ENCODE assay signal across 9 cellular contexts in genomic region chr16:4501071-4501478, GRCh38. TPM values are rescaled to one million over a fixed set of nuclear protein-coding genes. Genes with fewer than 3 reads are reported as not detected.
DNase-seq lines count a peak whose midpoint lies in the region; ATAC-seq, FAIRE-seq and TF ChIP-seq lines count a peak whose summit lies in the region.
"Had no signal": no experiment of that assay in that cellular context is flagged by ENCODE, and none has a peak within 500 bp of the region (broad histone marks: within the 10 kb centered on the region; RNA-seq: fewer than 3 reads in every experiment).

No MANE protein-coding gene starts in this region.

- H2AFZ ChIP-seq in HepG2 (ENCODE audit: low read length): no peak overlapping the region

- H3K4me1 Mint-ChIP-seq in chondrocyte (ENCODE audit: low read depth): peaks cover 38% of the 10 kb centered on the region
- H3K4me1 Mint-ChIP-seq in stimulated activated memory B cell treated with anti-CD40 and anti-IgM and Interleukin-4, amounts not matched to agents 10 μg/mL and 1 μg/mL and 100 μg/mL, for 72 hours: peaks cover 44% of the 10 kb centered on the region

- H3K9me3 Mint-ChIP-seq in chondrocyte (ENCODE audit: low read depth): no peaks in the 10 kb centered on the region
- no peaks in the 10 kb centered on the region for H3K9me3 Mint-ChIP-seq in stimulated activated memory B cell treated with anti-CD40 and anti-IgM and Interleukin-4, amounts not matched to agents 10 μg/mL and 1 μg/mL and 100 μg/mL, for 72 hours

- no TSS peak for BruUV-seq in HepG2 (replicated peaks; lab: Mats Ljungman, UMichigan)

- DNase-seq in chondrocyte (ENCODE audit: low spot score) (no peak), HepG2 (ENCODE audit: low spot score) (peak; percentile 41), GM19240 (ENCODE audit: insufficient read length, low spot score) (no peak), activated gamma-delta T cell treated with Interleukin-2 at 50 U/mL for 16 hours (no peak)
- DNase-seq: stimulated activated CD4-positive, alpha-beta T cell treated with anti-CD3 and anti-CD28 coated beads, Interleukin-4, amount 100 ng/mL, for 24 hours had no signal

- H3K4me3 ChIP-seq in HUES48 (ENCODE audit: low read depth, low read length) (no peak overlapping the region), HepG2 (replicated peaks in 1 of 3; ENCODE audit: insufficient read depth in 1 of 3, low read depth in 2 of 3, low read length in 3 of 3) (no peak overlapping the region)

- H3K4me1 ChIP-seq in HUES48 (ENCODE audit: control insufficient read depth, insufficient read depth, low read length) (peaks cover 17% of the 10 kb centered on the region), HepG2 (ENCODE audit: insufficient read depth, low read length) (peaks cover 46% of the 10 kb centered on the region)

- no peak for TF ChIP-seq POLR2A in HepG2 (IDR thresholded peaks at IDR 0.05; ENCODE audit: insufficient read depth in 1 of 2, low read depth in 2 of 2, low read length in 2 of 2)

- no peaks in the 10 kb centered on the region for H3K27me3 ChIP-seq in HUES48 (ENCODE audit: control insufficient read depth, insufficient read depth, low read length)
- H3K27me3 ChIP-seq in HepG2 (ENCODE audit: control insufficient read depth in 1 of 2, insufficient read depth in 2 of 2, low read length in 2 of 2): no peaks in the 10 kb centered on the region

- ATAC-seq in HepG2: 0 out of 3 replicates have a peak, but pooled peaks have one; percentile 23
- no peak for ATAC-seq in stimulated activated memory B cell treated with anti-CD40 and anti-IgM and Interleukin-4, amounts not matched to agents 10 μg/mL and 1 μg/mL and 100 μg/mL, for 72 hours
- ATAC-seq in GM18870 (IDR thresholded peaks at IDR 0.05; ENCODE audit: unreplicated experiment): no peak
- no peak for ATAC-seq in HG03565 (IDR thresholded peaks at IDR 0.05; ENCODE audit: unreplicated experiment)

- no peak for TF ChIP-seq CTCF in chondrocyte (IDR thresholded peaks at IDR 0.05)
- no peak for TF ChIP-seq CTCF in HepG2 (CRISPR knock-in tag; IDR thresholded peaks at IDR 0.05)

- no peaks in the 10 kb centered on the region for H3K36me3 ChIP-seq in HUES48 (ENCODE audit: control insufficient read depth, insufficient read depth, low read length)
- peaks cover 5 to 6% of the 10 kb centered on the region in 2 experiments; a peak in 4 of 5 replicates for H3K36me3 ChIP-seq in HepG2 (replicated peaks in 1 of 2; ENCODE audit: control insufficient read depth in 1 of 2, insufficient read depth in 2 of 2, low read length in 2 of 2)

- CTCF ChIA-PET in HepG2 (lab: Yijun Ruan, JAX; ENCODE audit: low intra/inter-chr PET ratio, low total read pairs): no interaction called here

- H4K20me1 ChIP-seq in HepG2 (ENCODE audit: insufficient read depth, low read length): peaks cover 7% of the 10 kb centered on the region; the same call in 1 of the 2 replicates

- H3K9ac ChIP-seq in HUES48 (ENCODE audit: low read depth, low read length) (no peak overlapping the region), HepG2 (ENCODE audit: insufficient read depth, low read depth, low read length) (no peak overlapping the region; the same call in 1 of the 2 replicates)

- intact Hi-C loops in HepG2 (cut with micrococcal nuclease; ENCODE audit: unreplicated experiment): no loop called here

- FAIRE-seq in HepG2 (lab: Jason Lieb, UNC): peak; percentile 32

- in situ Hi-C loops in HepG2 (cut with HindIII; ENCODE audit: extremely low pct_ligation_motif_present, low pct_unique_long_range_greater_than_20kb): loop anchor here (25.0 kb wide), 1 partner anchor 461 kb away; the partner anchor contains the start of gene SEC14L5

- POLR2A ChIA-PET in HepG2 (lab: Yijun Ruan, JAX): interaction anchor here (0.8 to 1.5 kb wide), 5 partner anchors 11 to 38 kb away, joined by 3 to 5 read pairs (median 3); partner anchors contain the start of genes CDIP1 and HMOX2

- H3K27me3 Mint-ChIP-seq in chondrocyte (ENCODE audit: low read depth): no peaks in the 10 kb centered on the region
- H3K27me3 Mint-ChIP-seq in stimulated activated memory B cell treated with anti-CD40 and anti-IgM and Interleukin-4, amounts not matched to agents 10 μg/mL and 1 μg/mL and 100 μg/mL, for 72 hours: no peaks in the 10 kb centered on the region

- TF ChIP-seq EP300 in HepG2 (IDR thresholded peaks at IDR 0.05; ENCODE audit: low read depth in 2 of 2, low read length in 2 of 2) (no peak), HepG2 (CRISPR knock-in tag; IDR thresholded peaks at IDR 0.05; ENCODE audit: borderline replicate concordance) (no peak)

- peak overlapping the region; percentile 85 for H3K27ac Mint-ChIP-seq in chondrocyte (ENCODE audit: unreplicated experiment)
- peak overlapping the region; percentile 89 for H3K27ac Mint-ChIP-seq in stimulated activated memory B cell treated with anti-CD40 and anti-IgM and Interleukin-4, amounts not matched to agents 10 μg/mL and 1 μg/mL and 100 μg/mL, for 72 hours

- no peak for TF ChIP-seq RAD21 in HepG2 (CRISPR knock-in tag; IDR thresholded peaks at IDR 0.05)

- peaks cover 49% of the 10 kb centered on the region for H3K79me2 ChIP-seq in HepG2 (ENCODE audit: insufficient read depth, low read length)

- peak overlapping the region; percentile 45 for H3K4me2 ChIP-seq in HepG2 (ENCODE audit: low read depth, low read length)

- no peaks in the 10 kb centered on the region for H3K9me3 ChIP-seq in HUES48 (ENCODE audit: control insufficient read depth, insufficient read depth, low read length)
- no peaks in the 10 kb centered on the region for H3K9me3 ChIP-seq in HepG2 (ENCODE audit: low read length)

- H3K27ac ChIP-seq in HUES48 (ENCODE audit: low read depth, low read length): peak overlapping the region; percentile 74
- H3K27ac ChIP-seq in HepG2 (ENCODE audit: extremely low read length, insufficient read depth, low read length): peak overlapping the region; percentile 37

- 51% methylated on average over 5 of the region's 5 CpGs for WGBS in HepG2 (ENCODE audit: low lambda C conversion rate)

- peaks cover 3% of the 10 kb centered on the region for H3K36me3 Mint-ChIP-seq in chondrocyte (ENCODE audit: low read depth)
- H3K36me3 Mint-ChIP-seq in stimulated activated memory B cell treated with anti-CD40 and anti-IgM and Interleukin-4, amounts not matched to agents 10 μg/mL and 1 μg/mL and 100 μg/mL, for 72 hours: peaks cover 1% of the 10 kb centered on the region

- no peak overlapping the region for H3K4me3 Mint-ChIP-seq in chondrocyte (ENCODE audit: unreplicated experiment)
- H3K4me3 Mint-ChIP-seq in stimulated activated memory B cell treated with anti-CD40 and anti-IgM and Interleukin-4, amounts not matched to agents 10 μg/mL and 1 μg/mL and 100 μg/mL, for 72 hours: no peak overlapping the region

RNA-seq across cellular contexts. Expression of gene HMOX2, which starts 24.9 kb away (rescaled TPM):
- 45.9 to 69.4 TPM (median 46.4 TPM) in 3 replicates for total RNA-seq in chondrocyte
- 70.4 and 82.4 TPM in 2 replicates for total RNA-seq in HepG2 (2016; rRNA removed; fragmentation: Illumina TruSeq; extraction: Trizol)
- total RNA-seq in HepG2 (2016; cell fraction: cytosol; rRNA removed; fragmentation: Illumina TruSeq; extraction: Trizol; ENCODE audit: low read depth): 13.1 and 14.4 TPM in 2 replicates
- 66.8 and 82.9 TPM in 2 replicates for total RNA-seq in HepG2 (2016; cell fraction: insoluble cytoplasmic fraction; rRNA removed; fragmentation: Illumina TruSeq; extraction: Trizol)
- total RNA-seq in HepG2 (2016; cell fraction: membrane; rRNA removed; fragmentation: Illumina TruSeq; extraction: Trizol): 18.9 and 22.2 TPM in 2 replicates
- 30.8 and 32.4 TPM in 2 replicates for total RNA-seq in HepG2 (2016; cell fraction: nucleus; rRNA removed; fragmentation: Illumina TruSeq; extraction: Trizol)
- polyA plus RNA-seq in HepG2 (2011; rRNA removed): 60.3 and 72.7 TPM in 2 replicates
- 71.7 and 71.8 TPM in 2 replicates for polyA plus RNA-seq in HepG2 (2011; cell fraction: cytosol; rRNA removed)
- 26.0 and 36.8 TPM in 2 replicates for polyA plus RNA-seq in HepG2 (2011; cell fraction: nucleus; rRNA removed)
- polyA plus RNA-seq in HepG2 (2012): 38.0 and 61.0 TPM in 2 replicates
- 12.6 and 14.1 TPM in 2 replicates for polyA plus RNA-seq in HepG2 (2016; cell fraction: cytosol; fragmentation: Illumina TruSeq; extraction: Trizol; ENCODE audit: low read depth)
- 105 and 111 TPM in 2 replicates for polyA plus RNA-seq in HepG2 (2016; cell fraction: insoluble cytoplasmic fraction; fragmentation: Illumina TruSeq; extraction: Trizol; ENCODE audit: low read depth)
- 15.3 and 17.8 TPM in 2 replicates for polyA plus RNA-seq in HepG2 (2016; cell fraction: membrane; fragmentation: Illumina TruSeq; extraction: Trizol; ENCODE audit: low read depth)
- polyA plus RNA-seq in HepG2 (2016; cell fraction: nucleus; fragmentation: Illumina TruSeq; extraction: Trizol; ENCODE audit: insufficient read depth, low read depth): 44.4 and 56.4 TPM in 2 replicates
- 41.9 and 78.2 TPM in 2 replicates for polyA minus RNA-seq in HepG2 (2011; rRNA and poly(A)+ RNA removed; ENCODE audit: low replicate concordance)
- 21.1 and 25.6 TPM in 2 replicates for polyA minus RNA-seq in HepG2 (2011; cell fraction: cytosol; rRNA and poly(A)+ RNA removed)
- polyA minus RNA-seq in HepG2 (2011; cell fraction: nucleus; rRNA and poly(A)+ RNA removed): 14.3 and 27.1 TPM in 2 replicates

RNA-seq across cellular contexts. Expression of gene NMRAL1, which starts 26.6 kb away (rescaled TPM):
- 41.0 to 56.3 TPM (median 44.0 TPM) in 3 replicates for total RNA-seq in chondrocyte
- 33.1 and 36.7 TPM in 2 replicates for total RNA-seq in HepG2 (2016; rRNA removed; fragmentation: Illumina TruSeq; extraction: Trizol)
- total RNA-seq in HepG2 (2016; cell fraction: cytosol; rRNA removed; fragmentation: Illumina TruSeq; extraction: Trizol; ENCODE audit: low read depth): 60.6 and 75.2 TPM in 2 replicates
- 36.3 and 39.9 TPM in 2 replicates for total RNA-seq in HepG2 (2016; cell fraction: insoluble cytoplasmic fraction; rRNA removed; fragmentation: Illumina TruSeq; extraction: Trizol)
- total RNA-seq in HepG2 (2016; cell fraction: membrane; rRNA removed; fragmentation: Illumina TruSeq; extraction: Trizol): 52.5 and 64.2 TPM in 2 replicates
- 15.0 and 21.0 TPM in 2 replicates for total RNA-seq in HepG2 (2016; cell fraction: nucleus; rRNA removed; fragmentation: Illumina TruSeq; extraction: Trizol)
- 30.8 and 34.0 TPM in 2 replicates for polyA plus RNA-seq in HepG2 (2011; rRNA removed)
- 41.5 and 57.5 TPM in 2 replicates for polyA plus RNA-seq in HepG2 (2011; cell fraction: cytosol; rRNA removed)
- polyA plus RNA-seq in HepG2 (2011; cell fraction: nucleus; rRNA removed): 41.3 and 52.4 TPM in 2 replicates
- polyA plus RNA-seq in HepG2 (2012): 17.3 and 21.3 TPM in 2 replicates
- polyA plus RNA-seq in HepG2 (2016; cell fraction: cytosol; fragmentation: Illumina TruSeq; extraction: Trizol; ENCODE audit: low read depth): 75.5 and 80.9 TPM in 2 replicates
- 33.0 and 34.1 TPM in 2 replicates for polyA plus RNA-seq in HepG2 (2016; cell fraction: insoluble cytoplasmic fraction; fragmentation: Illumina TruSeq; extraction: Trizol; ENCODE audit: low read depth)
- 56.8 and 65.7 TPM in 2 replicates for polyA plus RNA-seq in HepG2 (2016; cell fraction: membrane; fragmentation: Illumina TruSeq; extraction: Trizol; ENCODE audit: low read depth)
- polyA plus RNA-seq in HepG2 (2016; cell fraction: nucleus; fragmentation: Illumina TruSeq; extraction: Trizol; ENCODE audit: insufficient read depth, low read depth): 30.1 and 31.9 TPM in 2 replicates
- polyA minus RNA-seq in HepG2 (2011; rRNA and poly(A)+ RNA removed; ENCODE audit: low replicate concordance): 40.7 and 121 TPM in 2 replicates
- polyA minus RNA-seq in HepG2 (2011; cell fraction: cytosol; rRNA and poly(A)+ RNA removed): 15.1 and 18.1 TPM in 2 replicates
- polyA minus RNA-seq in HepG2 (2011; cell fraction: nucleus; rRNA and poly(A)+ RNA removed): 12.9 and 15.0 TPM in 2 replicates

RNA-seq across cellular contexts. Expression of gene CDIP1, which starts 37.5 kb away (rescaled TPM):
- total RNA-seq in chondrocyte (23.9 to 36.8 TPM (median 36.4 TPM) in 3 replicates), HepG2 (2016; rRNA removed; fragmentation: Illumina TruSeq; extraction: Trizol) (56.7 and 62.2 TPM in 2 replicates)
- total RNA-seq in HepG2 (2016; cell fraction: cytosol; rRNA removed; fragmentation: Illumina TruSeq; extraction: Trizol; ENCODE audit: low read depth): 10.5 and 11.5 TPM in 2 replicates
- total RNA-seq in HepG2 (2016; cell fraction: insoluble cytoplasmic fraction; rRNA removed; fragmentation: Illumina TruSeq; extraction: Trizol): 55.3 and 56.3 TPM in 2 replicates
- 41.7 and 48.7 TPM in 2 replicates for total RNA-seq in HepG2 (2016; cell fraction: membrane; rRNA removed; fragmentation: Illumina TruSeq; extraction: Trizol)
- total RNA-seq in HepG2 (2016; cell fraction: nucleus; rRNA removed; fragmentation: Illumina TruSeq; extraction: Trizol): 31.5 and 37.8 TPM in 2 replicates
- 31.2 and 39.1 TPM in 2 replicates for polyA plus RNA-seq in HepG2 (2011; rRNA removed)
- 20.6 and 21.6 TPM in 2 replicates for polyA plus RNA-seq in HepG2 (2011; cell fraction: cytosol; rRNA removed)
- 39.4 and 47.2 TPM in 2 replicates for polyA plus RNA-seq in HepG2 (2011; cell fraction: nucleus; rRNA removed)
- polyA plus RNA-seq in HepG2 (2012): 43.1 and 58.6 TPM in 2 replicates
- polyA plus RNA-seq in HepG2 (2016; cell fraction: cytosol; fragmentation: Illumina TruSeq; extraction: Trizol; ENCODE audit: low read depth): 15.1 and 16.9 TPM in 2 replicates
- 81.4 and 109 TPM in 2 replicates for polyA plus RNA-seq in HepG2 (2016; cell fraction: insoluble cytoplasmic fraction; fragmentation: Illumina TruSeq; extraction: Trizol; ENCODE audit: low read depth)
- polyA plus RNA-seq in HepG2 (2016; cell fraction: membrane; fragmentation: Illumina TruSeq; extraction: Trizol; ENCODE audit: low read depth): 45.4 and 52.4 TPM in 2 replicates
- 74.4 and 77.5 TPM in 2 replicates for polyA plus RNA-seq in HepG2 (2016; cell fraction: nucleus; fragmentation: Illumina TruSeq; extraction: Trizol; ENCODE audit: insufficient read depth, low read depth)
- 12.3 and 39.1 TPM in 2 replicates for polyA minus RNA-seq in HepG2 (2011; rRNA and poly(A)+ RNA removed; ENCODE audit: low replicate concordance)
- 14.7 and 18.7 TPM in 2 replicates for polyA minus RNA-seq in HepG2 (2011; cell fraction: cytosol; rRNA and poly(A)+ RNA removed)
- polyA minus RNA-seq in HepG2 (2011; cell fraction: nucleus; rRNA and poly(A)+ RNA removed): 18.9 and 22.9 TPM in 2 replicates

RNA-seq across cellular contexts. Expression of gene C16orf96, which starts 55.1 kb away (rescaled TPM):
- 0.12 to 0.23 TPM in 2 of 3 replicates, not detected in the other for total RNA-seq in chondrocyte
- not detected in 2 replicates for total RNA-seq in HepG2 (2016; rRNA removed; fragmentation: Illumina TruSeq; extraction: Trizol)
- not detected in 2 replicates for total RNA-seq in HepG2 (2016; cell fraction: cytosol; rRNA removed; fragmentation: Illumina TruSeq; extraction: Trizol; ENCODE audit: low read depth)
- 0.02 TPM in 1 of 2 replicates, not detected in the other for total RNA-seq in HepG2 (2016; cell fraction: insoluble cytoplasmic fraction; rRNA removed; fragmentation: Illumina TruSeq; extraction: Trizol)
- 0.06 TPM in 1 of 2 replicates, not detected in the other for total RNA-seq in HepG2 (2016; cell fraction: membrane; rRNA removed; fragmentation: Illumina TruSeq; extraction: Trizol)
- total RNA-seq in HepG2 (2016; cell fraction: nucleus; rRNA removed; fragmentation: Illumina TruSeq; extraction: Trizol): not detected in 2 replicates
- polyA plus RNA-seq in HepG2 (2011; rRNA removed): 0.03 TPM in 2 replicates
- polyA plus RNA-seq in HepG2 (2011; cell fraction: cytosol; rRNA removed): 0.01 and 0.03 TPM in 2 replicates
- 0.09 and 0.10 TPM in 2 replicates for polyA plus RNA-seq in HepG2 (2011; cell fraction: nucleus; rRNA removed)
- 0.07 and 0.08 TPM in 2 replicates for polyA plus RNA-seq in HepG2 (2012)
- not detected in 2 replicates for polyA plus RNA-seq in HepG2 (2016; cell fraction: cytosol; fragmentation: Illumina TruSeq; extraction: Trizol; ENCODE audit: low read depth)
- not detected in 2 replicates for polyA plus RNA-seq in HepG2 (2016; cell fraction: insoluble cytoplasmic fraction; fragmentation: Illumina TruSeq; extraction: Trizol; ENCODE audit: low read depth)
- not detected in 2 replicates for polyA plus RNA-seq in HepG2 (2016; cell fraction: membrane; fragmentation: Illumina TruSeq; extraction: Trizol; ENCODE audit: low read depth)
- 0.15 TPM in 1 of 2 replicates, not detected in the other for polyA plus RNA-seq in HepG2 (2016; cell fraction: nucleus; fragmentation: Illumina TruSeq; extraction: Trizol; ENCODE audit: insufficient read depth, low read depth)
- polyA minus RNA-seq in HepG2 (2011; rRNA and poly(A)+ RNA removed; ENCODE audit: low replicate concordance): 0.24 TPM in 1 of 2 replicates, not detected in the other
- not detected in 2 replicates for polyA minus RNA-seq in HepG2 (2011; cell fraction: cytosol; rRNA and poly(A)+ RNA removed)
- polyA minus RNA-seq in HepG2 (2011; cell fraction: nucleus; rRNA and poly(A)+ RNA removed): not detected in 2 replicates
